ENCODE assay signal across 19 cellular contexts in genomic region chr6:156273065-156273711, GRCh38.
DNase-seq lines count a peak whose midpoint lies in the region; ATAC-seq and TF ChIP-seq lines count a peak whose summit lies in the region.
"Had no signal": no experiment of that assay in that cellular context is flagged by ENCODE, and none has a peak within 500 bp of the region (broad histone marks: within the 10 kb centered on the region; RNA-seq: fewer than 3 reads in every experiment).

No MANE protein-coding gene starts in this region.

- in situ Hi-C loops in Caki2 (cut with HindIII; ENCODE audit: low pct_unique_long_range_greater_than_20kb, low sequenced_read_pairs): no loop called here

- H3K4me3 ChIP-seq in GM23338: no peak overlapping the region
- H3K4me3 ChIP-seq in PC-9: no peak overlapping the region
- no peak overlapping the region for H3K4me3 ChIP-seq in aorta (ENCODE audit: low read length in 2 of 2)
- H3K4me3 ChIP-seq: BLaER1 had no signal

- ATAC-seq in GM23338 (no peak), HG03571 (IDR thresholded peaks at IDR 0.05; ENCODE audit: unreplicated experiment) (no peak), aorta (ENCODE audit: low FRiP score) (no peak)
- ATAC-seq: CD8-positive, alpha-beta T cell had no signal

- CTCF ChIA-PET in PC-9 (lab: Charles Lee): no interaction called here

- H3K27ac Mint-ChIP-seq in GM23338: no peak overlapping the region
- H3K27ac Mint-ChIP-seq: B cell; CD4-positive, CD25-positive, alpha-beta regulatory T cell; CD8-positive, alpha-beta T cell had no signal

- H3K4me1 ChIP-seq in GM23338 (ENCODE audit: insufficient read depth): no peaks in the 10 kb centered on the region
- no peaks in the 10 kb centered on the region for H3K4me1 ChIP-seq in PC-9 (replicated peaks; ENCODE audit: insufficient read depth)
- no peaks in the 10 kb centered on the region for H3K4me1 ChIP-seq in aorta (ENCODE audit: control insufficient read depth in 1 of 2, insufficient read depth in 2 of 2, low read length in 2 of 2)

- POLR2A ChIA-PET in PC-9 (lab: Charles Lee; ENCODE audit: unreplicated experiment): no interaction called here

- no TSS peak for BruUV-seq in PC-9 (replicated peaks; lab: Mats Ljungman, UMichigan)

- 0 out of 2 replicates have a peak, but pooled peaks cover 3% of the 10 kb centered on the region for H3K36me3 ChIP-seq in GM23338 (ENCODE audit: insufficient read depth)
- no peaks in the 10 kb centered on the region for H3K36me3 ChIP-seq in PC-9 (ENCODE audit: low read depth)
- H3K36me3 ChIP-seq in aorta (ENCODE audit: control insufficient read depth in 1 of 2, insufficient read depth in 2 of 2, low read length in 1 of 2): no peaks in the 10 kb centered on the region

- no peak overlapping the region for H3K4me2 ChIP-seq in GM23338
- no peak overlapping the region for H3K4me2 ChIP-seq in PC-9
- H3K4me2 ChIP-seq: BLaER1 had no signal

- peaks cover 6% of the 10 kb centered on the region; the same call in 2 of the 3 replicates for H3K4me1 Mint-ChIP-seq in GM23338

- H3K4me3 Mint-ChIP-seq in GM23338: no peak overlapping the region
- H3K4me3 Mint-ChIP-seq: B cell; CD4-positive, CD25-positive, alpha-beta regulatory T cell; CD8-positive, alpha-beta T cell had no signal

- no peaks in the 10 kb centered on the region for H3K9me3 ChIP-seq in PC-9 (ENCODE audit: insufficient read depth, low read depth)
- no peaks in the 10 kb centered on the region for H3K9me3 ChIP-seq in aorta (ENCODE audit: control insufficient read depth, low read length)
- H3K9me3 ChIP-seq: Caco-2 had no signal

- TF ChIP-seq CTCF in GM23338 (conservative IDR thresholded peaks at IDR 0.05; ENCODE audit: low read depth in 2 of 2) (no peak), PC-9 (conservative IDR thresholded peaks at IDR 0.05) (no peak)

- H3K9me2 ChIP-seq in GM23338 (ENCODE audit: insufficient read depth): peaks cover 7% of the 10 kb centered on the region
- H3K9me2 ChIP-seq in PC-9 (ENCODE audit: insufficient read depth): no peaks in the 10 kb centered on the region

- H3K27ac ChIP-seq in GM23338 (ENCODE audit: low read depth): no peak overlapping the region
- H3K27ac ChIP-seq in PC-9: no peak overlapping the region
- H3K27ac ChIP-seq in aorta (ENCODE audit: low read depth in 1 of 2, low read length in 2 of 2): no peak overlapping the region
- H3K27ac ChIP-seq: BLaER1, C4-2B had no signal

- WGBS in aorta, 2 donors: 84 to 87% methylated on average over 6 of the region's 6 CpGs

- H3K36me3 Mint-ChIP-seq in GM23338 (ENCODE audit: low read depth): peaks cover 9% of the 10 kb centered on the region
- H3K36me3 Mint-ChIP-seq: CD8-positive, alpha-beta T cell had no signal

- H4K20me1 ChIP-seq in GM23338 (replicated peaks; ENCODE audit: insufficient read depth) (no peaks in the 10 kb centered on the region), PC-9 (ENCODE audit: insufficient read depth) (no peaks in the 10 kb centered on the region)
- H4K20me1 ChIP-seq: BLaER1 had no signal

- peaks cover 14% of the 10 kb centered on the region for H3K9me3 Mint-ChIP-seq in GM23338

- intact Hi-C loops in PC-9 (cut with micrococcal nuclease; ENCODE audit: unreplicated experiment): no loop called here
- intact Hi-C loops in aorta (cut with DNase I): no loop called here

- DNase-seq in Caki2 (ENCODE audit: low read depth): peak; percentile 1
- DNase-seq in GM23338 (ENCODE audit: low spot score): no peak
- DNase-seq in PC-9: no peak
- DNase-seq in kidney tubule cell (ENCODE audit: low spot score): peak; percentile 70
- DNase-seq in nucleus accumbens (lab: John Stamatoyannopoulos, UW): no peak
- no peak for DNase-seq in aorta
- no peak for DNase-seq in activated CD8-positive, alpha-beta memory T cell treated with anti-CD3 and anti-CD28 coated beads, Interleukin-2, amount 50 U/mL, for 4 hours
- DNase-seq: CD4-positive, CD25-positive, alpha-beta regulatory T cell; CD8-positive, alpha-beta T cell; DMS 273 treated with DMSO at 0.1 percent for 48 hours; DND-41; GOT3; H7; HCEC 1CT had no signal

- H3K79me2 ChIP-seq in GM23338 (replicated peaks; ENCODE audit: insufficient read depth) (no peaks in the 10 kb centered on the region), PC-9 (ENCODE audit: low read depth) (no peaks in the 10 kb centered on the region)

- no peaks in the 10 kb centered on the region for H3K27me3 Mint-ChIP-seq in GM23338 (ENCODE audit: insufficient read depth, low read depth, poor library complexity)
- H3K27me3 Mint-ChIP-seq: B cell had no signal

- H2AFZ ChIP-seq in GM23338 (0 out of 2 replicates have a peak overlapping the region, but pooled peaks have one; percentile 38), PC-9 (peak overlapping the region; percentile 27; the same call in 1 of the 2 replicates)

- H3F3A ChIP-seq in GM23338 (replicated peaks; ENCODE audit: low read depth): no peaks in the 10 kb centered on the region
- H3F3A ChIP-seq in PC-9 (ENCODE audit: insufficient read depth, low read depth): no peaks in the 10 kb centered on the region

- H3K27me3 ChIP-seq in GM23338 (ENCODE audit: insufficient read depth): no peaks in the 10 kb centered on the region
- H3K27me3 ChIP-seq in PC-9 (ENCODE audit: insufficient read depth, low read depth): no peaks in the 10 kb centered on the region
- no peaks in the 10 kb centered on the region for H3K27me3 ChIP-seq in aorta (ENCODE audit: control insufficient read depth in 1 of 2, insufficient read depth in 2 of 2, low read length in 1 of 2)
- H3K27me3 ChIP-seq: BLaER1 had no signal

TF ChIP-seq in GM23338, 12 proteins besides CTCF, POLR2A, EP300 and RAD21 (continues in another document):
- no peak for TF ChIP-seq ZNF331 (CRISPR knock-in tag; IDR thresholded peaks at IDR 0.05; ENCODE audit: low read depth)
- TF ChIP-seq CREB1 (CRISPR knock-in tag; IDR thresholded peaks at IDR 0.05; ENCODE audit: low read depth): no peak
- no peak for TF ChIP-seq REST (IDR thresholded peaks at IDR 0.05; ENCODE audit: unreplicated experiment)
- TF ChIP-seq EZH2 (IDR thresholded peaks at IDR 0.05; ENCODE audit: low read depth, unreplicated experiment): no peak

Comparison
In these comparisons a context has a peak if more than half of its experiments do, and no peak if none do; other contexts are left out.
1. DNase-seq: peak in Caki2 (single experiment) and kidney tubule cell (single experiment); none in GM23338 (single experiment), PC-9 (0 of 2), nucleus accumbens (0 of 56), aorta (0 of 2) and activated CD8-positive, alpha-beta memory T cell treated with anti-CD3 and anti-CD28 coated beads, Interleukin-2, amount 50 U/mL, for 4 hours (single experiment).